20 cellular contexts compared by ENCODE assay signal in the genomic region with DNA sequence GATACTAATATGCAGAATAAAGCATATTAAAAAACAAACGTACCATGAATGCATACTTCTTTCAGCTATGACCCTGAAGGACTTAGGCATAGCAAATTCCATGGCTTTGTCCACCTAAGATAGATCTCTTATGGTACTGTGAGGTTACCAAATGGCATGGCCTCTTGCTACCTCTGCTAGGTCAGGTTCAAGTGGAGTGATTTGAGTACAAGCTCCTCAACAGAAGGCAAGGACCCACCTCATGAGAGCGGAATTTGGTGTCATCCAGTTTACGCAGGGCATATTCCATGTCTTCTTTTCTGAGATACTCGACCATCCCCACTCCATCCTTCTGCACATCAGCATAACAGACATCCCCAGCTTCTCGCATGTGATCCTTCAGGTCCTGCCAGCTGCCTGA.
"Had no signal": no experiment of that assay in that cellular context is flagged by ENCODE, and none has a peak within 500 bp of the region (broad histone marks: within the 10 kb centered on the region; RNA-seq: fewer than 3 reads in every experiment).

No MANE protein-coding gene starts in this region.

- H3K4me3 Mint-ChIP-seq: natural killer cell, neural progenitor cell had no signal

- DNase-seq: cortex of kidney; dorsolateral prefrontal cortex; effector CD8-positive, alpha-beta T cell; heart left ventricle; hippocampal formation; mammary epithelial cell; mucosa of descending colon; natural killer cell; nucleus accumbens; ovary; right cardiac atrium; small intestine; stimulated activated CD4-positive, alpha-beta T cell treated with anti-CD3 and anti-CD28 coated beads, Interleukin-12 subunit alpha, Interleukin-12 subunit beta, amount 100 ng/mL, for 4 hours; stimulated activated naive CD4-positive, alpha-beta T cell treated with Interleukin-2 at 50 U/mL for 16 hours; tibial artery; upper lobe of left lung; uterus had no signal

- H3K27ac Mint-ChIP-seq: neural progenitor cell had no signal

- ATAC-seq: esophagus mucosa, heart left ventricle, mucosa of descending colon, natural killer cell, right cardiac atrium had no signal

- H3K4me3 ChIP-seq: dorsolateral prefrontal cortex, heart left ventricle, mucosa of descending colon, neural progenitor cell, ovary, tibial artery, upper lobe of left lung, uterus had no signal

- H3K9ac ChIP-seq: neural progenitor cell had no signal

- H3K4me2 ChIP-seq: neural progenitor cell had no signal

- H3K9me3 ChIP-seq: heart left ventricle, mucosa of descending colon, ovary, tibial artery, upper lobe of left lung, uterus had no signal

- H2AFZ ChIP-seq: neural progenitor cell had no signal

- H3K27me3 ChIP-seq: dorsolateral prefrontal cortex, heart left ventricle, neural progenitor cell, ovary, tibial artery, upper lobe of left lung, uterus had no signal

- H3K27ac ChIP-seq: dorsolateral prefrontal cortex, heart left ventricle, neural progenitor cell, ovary, tibial artery, upper lobe of left lung, uterus had no signal

- H3K36me3 ChIP-seq: ovary, uterus had no signal

- FAIRE-seq: frontal cortex, small intestine had no signal

- H3K4me1 ChIP-seq: neural progenitor cell had no signal

- H3K9me3 Mint-ChIP-seq: natural killer cell, neural progenitor cell had no signal
